Comparison of ENCODE assay signal across 1 cellular context in genomic region chr18:46182633-46183401, GRCh38.
TF ChIP-seq lines count a peak whose summit lies in the region.

No MANE protein-coding gene starts in this region.

TF ChIP-seq in K562, 482 proteins besides CTCF, POLR2A, EP300 and RAD21 (continued from another document):
- TF ChIP-seq GTF2B (IDR thresholded peaks at IDR 0.05; ENCODE audit: extremely low read depth, insufficient read length) (no peak), PCBP2 (IDR thresholded peaks at IDR 0.05; ENCODE audit: low read depth, low read length, poor library complexity, severe bottlenecking) (no peak), SUPT5H (IDR thresholded peaks at IDR 0.05) (no peak), ZNF583 (CRISPR knock-in tag; IDR thresholded peaks at IDR 0.05) (no peak), CHD4 (IDR thresholded peaks at IDR 0.05; ENCODE audit: insufficient read depth, insufficient replicate concordance, low read depth, low read length, poor library complexity, severe bottlenecking) (no peak), ZNF280A (IDR thresholded peaks at IDR 0.05; ENCODE audit: low read depth, partially characterized antibody) (no peak), DNMT1 (IDR thresholded peaks at IDR 0.05) (no peak), EGR1 (conservative IDR thresholded peaks at IDR 0.05) (no peak)
